Comparison of ENCODE assay signal across 18 cellular contexts in the genomic region with DNA sequence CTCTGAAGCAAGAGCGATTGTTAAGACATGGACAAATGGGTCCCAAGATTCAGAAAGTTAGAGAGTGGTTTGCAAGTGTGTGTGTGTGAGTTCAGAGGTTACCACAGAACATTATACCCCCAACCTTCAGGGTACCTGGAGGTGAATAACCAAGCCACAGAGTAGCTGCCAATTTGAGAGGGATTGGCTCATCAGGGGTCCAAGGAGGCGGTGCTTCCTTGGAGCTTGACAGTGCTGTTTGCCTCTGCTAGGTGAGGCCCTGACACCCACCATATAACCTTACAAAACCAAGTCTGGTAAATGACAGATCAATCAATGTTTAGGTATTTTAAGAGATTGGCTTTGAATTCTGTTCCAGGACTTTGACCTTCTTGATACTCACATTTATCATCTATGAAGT. TPM values are rescaled to one million over a fixed set of nuclear protein-coding genes. Genes with fewer than 3 reads are reported as not detected.
A peak's percentile ranks its signal among the peaks of the same experiment; 100 is the strongest.
DNase-seq lines count a peak whose midpoint lies in the region; ATAC-seq and TF ChIP-seq lines count a peak whose summit lies in the region.
"Had no signal": no experiment of that assay in that cellular context is flagged by ENCODE, and none has a peak within 500 bp of the region (broad histone marks: within the 10 kb centered on the region; RNA-seq: fewer than 3 reads in every experiment).

No MANE protein-coding gene starts in this region.

- no peaks in the 10 kb centered on the region for H3K36me3 ChIP-seq in IMR-90 (ENCODE audit: control insufficient read depth, insufficient read depth, low read length)
- no peaks in the 10 kb centered on the region for H3K36me3 ChIP-seq in breast epithelium
- H3K36me3 ChIP-seq in muscle layer of duodenum (ENCODE audit: control insufficient read depth in 1 of 2, insufficient read depth in 2 of 2, low read length in 2 of 2) = no peaks in the 10 kb centered on the region
- H3K36me3 ChIP-seq: heart left ventricle had no signal

- peak overlapping the region; percentile 21 for H3K14ac ChIP-seq in IMR-90 (replicated peaks; ENCODE audit: low read depth, low read length)

- no peaks in the 10 kb centered on the region for H4K20me1 ChIP-seq in IMR-90 (ENCODE audit: insufficient read depth, low read length)

- DNase-seq in IMR-90 = no peak
- no peak for DNase-seq in breast epithelium (ENCODE audit: low spot score in 2 of 2)
- DNase-seq in LoVo (ENCODE audit: low spot score) = no peak
- DNase-seq in T-cell = no peak
- DNase-seq in GOT3 (lab: John Stamatoyannopoulos, UW) = no peak
- DNase-seq: activated CD4-positive, CD25-positive, alpha-beta regulatory T cell; activated T-cell treated with anti-CD3 and anti-CD28 coated beads, Interleukin-2, amount 50 U/mL, for 48 hours; Karpas-422; NCI-H1105; stimulated activated naive B cell treated with anti-CD40 and anti-IgM and Interleukin-4, amounts not matched to agents 10 μg/mL and 1 μg/mL and 100 μg/mL, for 72 hours had no signal

- dilution Hi-C loops in IMR-90 (cut with HindIII; ENCODE audit: low sequenced_read_pairs, unreplicated experiment) = no loop called here

- in situ Hi-C loops in IMR-90 (cut with MboI; ENCODE audit: low sequenced_read_pairs) = no loop called here

- no peak overlapping the region for H2AFZ ChIP-seq in IMR-90 (replicated peaks; ENCODE audit: low read length, poor library complexity)

- H4K91ac ChIP-seq in IMR-90 (ENCODE audit: insufficient read depth, low read depth, low read length) = peak overlapping the region; percentile 85

- H3K9me3 ChIP-seq in IMR-90 (ENCODE audit: control insufficient read depth, insufficient read depth, low read length) (no peaks in the 10 kb centered on the region), breast epithelium (no peaks in the 10 kb centered on the region), muscle layer of duodenum (ENCODE audit: control insufficient read depth in 1 of 2, low read length in 2 of 2) (no peaks in the 10 kb centered on the region)
- H3K9me3 ChIP-seq: heart left ventricle had no signal

- peak overlapping the region; percentile 70 for H2AK9ac ChIP-seq in IMR-90 (replicated peaks; ENCODE audit: low read depth, low read length, poor library complexity)

- H3K27ac ChIP-seq in IMR-90 (ENCODE audit: insufficient read depth, low read length) = peak overlapping the region; percentile 50; the same call in 1 of the 2 replicates
- H3K27ac ChIP-seq in breast epithelium = peak overlapping the region; percentile 65 to 72
- peak overlapping the region; percentile 32 for H3K27ac ChIP-seq in muscle layer of duodenum (ENCODE audit: low read length)
- H3K27ac ChIP-seq in temporal lobe (ENCODE audit: low read depth, low read length) = peak overlapping the region; percentile 30

- H2BK120ac ChIP-seq in IMR-90 (ENCODE audit: low read depth, low read length) = peak overlapping the region; percentile 70

- no peak overlapping the region for H3K9ac ChIP-seq in IMR-90 (ENCODE audit: low read depth, low read length)

- H3K23ac ChIP-seq in IMR-90 (ENCODE audit: low read depth, low read length) = peak overlapping the region; percentile 50

- CTCF ChIA-PET in IMR-90 (lab: Yijun Ruan, JAX) (interaction anchor here (0.8 kb wide), 1 partner anchor 7 kb away, joined by 3 read pairs; no protein-coding TSS in a partner anchor), T-cell (lab: Charles Lee) (no interaction called here)

- H2BK15ac ChIP-seq in IMR-90 (ENCODE audit: low read depth, low read length) = peak overlapping the region; percentile 39; the same call in 2 of the 3 replicates

- H2BK20ac ChIP-seq in IMR-90 (ENCODE audit: low read depth, low read length) = peak overlapping the region; percentile 68

- H2AK5ac ChIP-seq in IMR-90 (ENCODE audit: low read depth, low read length) = peak overlapping the region; percentile 88

- peak overlapping the region; percentile 70 for H3K4ac ChIP-seq in IMR-90 (ENCODE audit: low read depth, low read length)

- TF ChIP-seq POLR2A in IMR-90 (IDR thresholded peaks at IDR 0.05; ENCODE audit: low read depth, low read length) = no peak
- TF ChIP-seq POLR2A in breast epithelium (IDR thresholded peaks at IDR 0.05) = no peak

- H3K9me3 Mint-ChIP-seq in T-cell = peaks cover 0 to 12% (median 6%) of the 10 kb centered on the region in 3 donors
- H3K9me3 Mint-ChIP-seq: stimulated activated naive B cell treated with anti-CD40 and anti-IgM and Interleukin-4, amounts not matched to agents 10 μg/mL and 1 μg/mL and 100 μg/mL, for 72 hours had no signal

- H3K4me3 Mint-ChIP-seq in T-cell = no peak overlapping the region
- H3K4me3 Mint-ChIP-seq: activated naive CD8-positive, alpha-beta T cell; stimulated activated naive B cell treated with anti-CD40 and anti-IgM and Interleukin-4, amounts not matched to agents 10 μg/mL and 1 μg/mL and 100 μg/mL, for 72 hours had no signal

- peak overlapping the region; percentile 65 for H3K18ac ChIP-seq in IMR-90 (ENCODE audit: low read depth, low read length)

- H3K4me1 Mint-ChIP-seq in T-cell = no peaks in the 10 kb centered on the region
- H3K4me1 Mint-ChIP-seq: stimulated activated naive B cell treated with anti-CD40 and anti-IgM and Interleukin-4, amounts not matched to agents 10 μg/mL and 1 μg/mL and 100 μg/mL, for 72 hours had no signal

- no CpG with 5 or more reads among the region's 2 CpGs for WGBS in IMR-90 (ENCODE audit: extremely low coverage in 2 of 2, insufficient read length in 1 of 2), 2 experiments

- ATAC-seq in IMR-90 (ENCODE audit: low read depth) (no peak), T-cell (replicated peaks in 1 of 4) (no peak), GM21390 (IDR thresholded peaks at IDR 0.05; ENCODE audit: unreplicated experiment) (no peak)
- ATAC-seq: stimulated activated naive B cell treated with anti-CD40 and anti-IgM and Interleukin-4, amounts not matched to agents 10 μg/mL and 1 μg/mL and 100 μg/mL, for 72 hours had no signal

- TF ChIP-seq CTCF in IMR-90 (conservative IDR thresholded peaks at IDR 0.05; ENCODE audit: low read depth, low read length) = no peak
- no peak for TF ChIP-seq CTCF in breast epithelium (IDR thresholded peaks at IDR 0.05)

- no peaks in the 10 kb centered on the region for H3K79me1 ChIP-seq in IMR-90 (ENCODE audit: low read depth in 1 of 2, low read length in 2 of 2)

- no peak overlapping the region for H3K4me3 ChIP-seq in IMR-90 (ENCODE audit: insufficient read depth, low read depth, low read length)
- no peak overlapping the region for H3K4me3 ChIP-seq in breast epithelium
- H3K4me3 ChIP-seq in muscle layer of duodenum (ENCODE audit: low read depth in 1 of 2, low read length in 2 of 2) = no peak overlapping the region
- H3K4me3 ChIP-seq: heart left ventricle, lung had no signal

- no peaks in the 10 kb centered on the region for H3K27me3 Mint-ChIP-seq in T-cell
- H3K27me3 Mint-ChIP-seq: activated naive CD8-positive, alpha-beta T cell; stimulated activated naive B cell treated with anti-CD40 and anti-IgM and Interleukin-4, amounts not matched to agents 10 μg/mL and 1 μg/mL and 100 μg/mL, for 72 hours had no signal

- POLR2A ChIA-PET in IMR-90 (lab: Charles Lee; ENCODE audit: unreplicated experiment) = no interaction called here
- POLR2A ChIA-PET in T-cell (lab: Charles Lee) = no interaction called here

- H3K27ac Mint-ChIP-seq in T-cell = no peak overlapping the region
- H3K27ac Mint-ChIP-seq: activated naive CD8-positive, alpha-beta T cell; stimulated activated naive B cell treated with anti-CD40 and anti-IgM and Interleukin-4, amounts not matched to agents 10 μg/mL and 1 μg/mL and 100 μg/mL, for 72 hours had no signal

- H4K8ac ChIP-seq in IMR-90 (ENCODE audit: low read depth in 2 of 2, low read length in 2 of 2) = peak overlapping the region; percentile 38 to 65; a peak in 3 of 4 replicates

- BruUV-seq in IMR-90 (replicated peaks; lab: Mats Ljungman, UMichigan) = no TSS peak

- H3K27me3 ChIP-seq in IMR-90 (ENCODE audit: control insufficient read depth, insufficient read depth, low read length) (no peaks in the 10 kb centered on the region), breast epithelium (no peaks in the 10 kb centered on the region), muscle layer of duodenum (ENCODE audit: low read depth, low read length) (no peaks in the 10 kb centered on the region)
- H3K27me3 ChIP-seq: heart left ventricle had no signal

- no peaks in the 10 kb centered on the region for H3K36me3 Mint-ChIP-seq in T-cell
- H3K36me3 Mint-ChIP-seq: activated naive CD8-positive, alpha-beta T cell; stimulated activated naive B cell treated with anti-CD40 and anti-IgM and Interleukin-4, amounts not matched to agents 10 μg/mL and 1 μg/mL and 100 μg/mL, for 72 hours had no signal

- H3K4me1 ChIP-seq in IMR-90 (ENCODE audit: control insufficient read depth, insufficient read depth, low read length) (peaks cover 16% of the 10 kb centered on the region), breast epithelium (peaks cover 0 to 5% of the 10 kb centered on the region in 2 donors), muscle layer of duodenum (ENCODE audit: control insufficient read depth in 1 of 2, insufficient read depth in 2 of 2, low read length in 2 of 2) (peaks cover 13 to 28% of the 10 kb centered on the region in 2 donors)

- no peak overlapping the region for H3K4me2 ChIP-seq in IMR-90 (ENCODE audit: low read depth, low read length)

- H4K5ac ChIP-seq in IMR-90 (ENCODE audit: low read depth, low read length) = peak overlapping the region; percentile 65

- H3K9me1 ChIP-seq in IMR-90 (ENCODE audit: insufficient read depth, low read length) = peaks cover 13% of the 10 kb centered on the region

- H2BK5ac ChIP-seq in IMR-90 (ENCODE audit: low read depth, low read length, poor library complexity, severe bottlenecking) = peak overlapping the region; percentile 56

- intact Hi-C loops in IMR-90 (cut with micrococcal nuclease) (no loop called here), breast epithelium (cut with DNase I; ENCODE audit: low total_unique reads) (no loop called here)

- TF ChIP-seq RAD21 in IMR-90 (IDR thresholded peaks at IDR 0.05; ENCODE audit: low read length) = no peak

- peak overlapping the region; percentile 13; the same call in 1 of the 2 replicates for H3K56ac ChIP-seq in IMR-90 (ENCODE audit: extremely low read depth, insufficient read depth, low read length)

TF ChIP-seq in IMR-90, 13 proteins besides CTCF, POLR2A, EP300 and RAD21 (continues in another document):
- TF ChIP-seq CHD1 (IDR thresholded peaks at IDR 0.05; ENCODE audit: low read depth, low read length) (no peak), NFE2L2 (IDR thresholded peaks at IDR 0.05; ENCODE audit: low read depth, low read length) (no peak), RCOR1 (IDR thresholded peaks at IDR 0.05; ENCODE audit: insufficient replicate concordance, low read length) (no peak)

RNA-seq across cellular contexts. Expression of gene LRTM1, which starts 35.7 kb away (rescaled TPM):
- not detected in 2 replicates for total RNA-seq in IMR-90 (2012; rRNA removed)
- not detected in 2 replicates for polyA plus RNA-seq in IMR-90 (2012; rRNA removed)
- polyA plus RNA-seq in IMR-90 (2012; cell fraction: cytosol; rRNA removed) = not detected in 2 replicates
- polyA plus RNA-seq in IMR-90 (2012; cell fraction: nucleus; rRNA removed; ENCODE audit: low replicate concordance) = 0.06 TPM in 1 of 2 replicates, not detected in the other
- not detected for total RNA-seq in breast epithelium
- total RNA-seq in temporal lobe = not detected
- total RNA-seq in T-cell = not detected
- total RNA-seq: heart left ventricle; HT-29; lung; T-helper 2 cell treated with Interferon-gamma antibody and Interleukin-4, amounts not matched to agents 100 ng/mL and 5 ng/mL, for 36 hours had no signal
- polyA plus RNA-seq: heart left ventricle, lung had no signal
